Comparison of ENCODE assay signal across 8 cellular contexts in the genomic region with DNA sequence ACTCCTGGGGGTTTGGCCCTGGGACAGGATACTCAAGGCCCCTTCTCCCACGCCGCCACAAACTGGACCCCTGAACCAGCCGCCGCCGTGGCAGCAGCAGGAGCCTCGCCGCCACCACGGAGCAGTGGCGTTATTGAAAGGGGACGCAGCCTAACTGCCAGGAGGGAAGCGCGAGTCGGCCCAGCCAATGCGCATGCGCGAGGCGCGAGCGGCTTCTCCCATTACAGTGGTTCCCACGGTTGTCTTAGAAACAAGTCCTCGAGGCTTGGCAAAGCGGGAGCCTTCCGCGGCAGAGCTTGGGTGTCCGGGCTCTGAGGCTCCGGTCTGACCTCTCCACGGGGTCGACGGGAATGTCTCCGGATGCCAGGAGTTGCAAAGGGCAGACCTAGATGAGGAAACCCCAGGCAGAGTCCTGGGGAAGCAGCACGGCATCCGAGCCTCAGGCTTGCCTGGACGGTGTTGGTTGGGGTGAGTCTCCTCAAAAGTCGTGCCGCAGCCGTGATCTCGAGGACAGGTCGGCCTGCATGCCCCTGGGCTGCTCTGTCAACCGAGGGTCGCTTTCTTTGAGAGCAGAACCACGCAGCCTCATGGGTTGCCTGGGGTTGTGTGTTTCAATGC.
DNase-seq lines count a peak whose midpoint lies in the region; ATAC-seq, FAIRE-seq and TF ChIP-seq lines count a peak whose summit lies in the region.
"Not testable (repeated sequence)": the region's sequence is repeated elsewhere in the genome, so short reads cannot be mapped to it uniquely, and the experiment has no call there.

No MANE protein-coding gene starts in this region.

- TF ChIP-seq POLR2A in A549 (IDR thresholded peaks at IDR 0.05; ENCODE audit: low read length) = not testable (repeated sequence)

- not testable (repeated sequence) for H3K27ac Mint-ChIP-seq in activated CD8-positive, alpha-beta T cell treated with anti-CD3 and anti-CD28 coated beads for 36 hours; central memory CD8-positive, alpha-beta T cell (ENCODE audit: low read depth); naive thymus-derived CD8-positive, alpha-beta T cell; stimulated activated naive CD8-positive, alpha-beta T cell treated with anti-CD3 and anti-CD28 coated beads, Interleukin-15, amount 100 ng/mL, for 72 hours

- H3K4me1 ChIP-seq in A549; PC-3 (ENCODE audit: insufficient read depth, low read length); left lung: not testable (repeated sequence)

- H3K9me2 ChIP-seq in PC-3 (replicated peaks; ENCODE audit: low read length) = not testable (repeated sequence)

- POLR2A ChIA-PET in A549 (lab: Yijun Ruan, JAX); PC-3 (lab: Charles Lee; ENCODE audit: unreplicated experiment); activated CD8-positive, alpha-beta T cell treated with anti-CD3 and anti-CD28 coated beads for 36 hours (lab: Charles Lee); naive thymus-derived CD8-positive, alpha-beta T cell (lab: Charles Lee): not testable (repeated sequence)

- H3K4me1 Mint-ChIP-seq in activated CD8-positive, alpha-beta T cell treated with anti-CD3 and anti-CD28 coated beads for 36 hours (ENCODE audit: low read depth); central memory CD8-positive, alpha-beta T cell; naive thymus-derived CD8-positive, alpha-beta T cell; stimulated activated naive CD8-positive, alpha-beta T cell treated with anti-CD3 and anti-CD28 coated beads, Interleukin-15, amount 100 ng/mL, for 72 hours: not testable (repeated sequence)

- H2AFZ ChIP-seq in PC-3 (ENCODE audit: low read length) = not testable (repeated sequence)

- TF ChIP-seq EP300 in A549 (IDR thresholded peaks at IDR 0.05) = not testable (repeated sequence)

- not testable (repeated sequence) for H3K9ac ChIP-seq in PC-3 (ENCODE audit: low read length)

- not testable (repeated sequence) for H3F3A ChIP-seq in PC-3 (ENCODE audit: low read length, unreplicated experiment)

- intact Hi-C loops in PC-3 (cut with micrococcal nuclease); activated CD8-positive, alpha-beta T cell treated with anti-CD3 and anti-CD28 coated beads for 36 hours (cut with micrococcal nuclease); left cardiac atrium (cut with DNase I); left lung (cut with DNase I): not testable (repeated sequence)

- not testable (repeated sequence) for H3K4me3 Mint-ChIP-seq in activated CD8-positive, alpha-beta T cell treated with anti-CD3 and anti-CD28 coated beads for 36 hours; central memory CD8-positive, alpha-beta T cell; naive thymus-derived CD8-positive, alpha-beta T cell; stimulated activated naive CD8-positive, alpha-beta T cell treated with anti-CD3 and anti-CD28 coated beads, Interleukin-15, amount 100 ng/mL, for 72 hours

- not testable (repeated sequence) for DNase-seq in A549 (ENCODE audit: low read depth in 1 of 2, low spot score in 1 of 2); PC-3; activated CD8-positive, alpha-beta T cell treated with anti-CD3 and anti-CD28 coated beads for 36 hours; central memory CD8-positive, alpha-beta T cell (ENCODE audit: low spot score in 2 of 2); left cardiac atrium; left lung; naive thymus-derived CD8-positive, alpha-beta T cell; stimulated activated naive CD8-positive, alpha-beta T cell treated with anti-CD3 and anti-CD28 coated beads, Interleukin-15, amount 100 ng/mL, for 72 hours

- CTCF ChIA-PET in A549 (lab: Yijun Ruan, JAX); PC-3 (lab: Charles Lee); activated CD8-positive, alpha-beta T cell treated with anti-CD3 and anti-CD28 coated beads for 36 hours (lab: Charles Lee): not testable (repeated sequence)

- not testable (repeated sequence) for H3K4me3 ChIP-seq in A549; PC-3 (ENCODE audit: low read length); left lung

- not testable (repeated sequence) for BruUV-seq in PC-3 (replicated peaks; lab: Mats Ljungman, UMichigan)

- not testable (repeated sequence) for TF ChIP-seq CTCF in A549 (IDR thresholded peaks at IDR 0.05); PC-3 (conservative IDR thresholded peaks at IDR 0.05; ENCODE audit: low read depth, low read length); activated CD8-positive, alpha-beta T cell treated with anti-CD3 and anti-CD28 coated beads for 36 hours (IDR thresholded peaks at IDR 0.05); left lung (IDR thresholded peaks at IDR 0.05)

- no CpG with 5 or more reads among the region's 41 CpGs for WGBS in A549 (ENCODE audit: missing lambda C conversion rate)

- H3K36me3 ChIP-seq in PC-3 (ENCODE audit: low read depth, low read length); left lung: not testable (repeated sequence)

- FAIRE-seq in A549 (lab: Jason Lieb, UNC) = peak; percentile 86

- not testable (repeated sequence) for TF ChIP-seq RAD21 in A549 (conservative IDR thresholded peaks at IDR 0.05 in 1 of 2, IDR thresholded peaks at IDR 0.05 in 1 of 2)

- not testable (repeated sequence) for H3K27me3 ChIP-seq in PC-3 (ENCODE audit: low read length); left lung

- not testable (repeated sequence) for H3K9me3 ChIP-seq in A549; PC-3 (ENCODE audit: low read length); left lung

- H4K20me1 ChIP-seq in PC-3 (ENCODE audit: low read length) = not testable (repeated sequence)

- not testable (repeated sequence) for H3K9me3 Mint-ChIP-seq in activated CD8-positive, alpha-beta T cell treated with anti-CD3 and anti-CD28 coated beads for 36 hours; central memory CD8-positive, alpha-beta T cell; naive thymus-derived CD8-positive, alpha-beta T cell; stimulated activated naive CD8-positive, alpha-beta T cell treated with anti-CD3 and anti-CD28 coated beads, Interleukin-15, amount 100 ng/mL, for 72 hours

- not testable (repeated sequence) for H3K4me2 ChIP-seq in A549; PC-3 (ENCODE audit: low read length)

- not testable (repeated sequence) for H3K27me3 Mint-ChIP-seq in activated CD8-positive, alpha-beta T cell treated with anti-CD3 and anti-CD28 coated beads for 36 hours; central memory CD8-positive, alpha-beta T cell; naive thymus-derived CD8-positive, alpha-beta T cell; stimulated activated naive CD8-positive, alpha-beta T cell treated with anti-CD3 and anti-CD28 coated beads, Interleukin-15, amount 100 ng/mL, for 72 hours

- not testable (repeated sequence) for H3K79me2 ChIP-seq in PC-3 (ENCODE audit: low read length)

- ATAC-seq in A549 (peak; percentile 83 to 89), PC-3 (peak; percentile 76), left cardiac atrium (peak; percentile 33 to 53), left lung (peak; percentile 66)
- ATAC-seq in activated CD8-positive, alpha-beta T cell treated with anti-CD3 and anti-CD28 coated beads for 36 hours = peak; percentile 37
- ATAC-seq in central memory CD8-positive, alpha-beta T cell (replicated peaks; ENCODE audit: extremely low read depth, poor library complexity, severe bottlenecking) = peak; percentile 28
- ATAC-seq in naive thymus-derived CD8-positive, alpha-beta T cell = peak; percentile 53
- ATAC-seq in stimulated activated naive CD8-positive, alpha-beta T cell treated with anti-CD3 and anti-CD28 coated beads, Interleukin-15, amount 100 ng/mL, for 72 hours = peak; percentile 56

- H3K36me3 Mint-ChIP-seq in activated CD8-positive, alpha-beta T cell treated with anti-CD3 and anti-CD28 coated beads for 36 hours (ENCODE audit: low read depth); central memory CD8-positive, alpha-beta T cell (ENCODE audit: insufficient read depth); naive thymus-derived CD8-positive, alpha-beta T cell: not testable (repeated sequence)

- H3K27ac ChIP-seq in A549; PC-3 (ENCODE audit: low read length); left lung: not testable (repeated sequence)

Comparison
In these comparisons a context has a peak if more than half of its experiments do, and no peak if none do; other contexts are left out.
1. ATAC-seq: peak in every context shown above with its lines; median percentile 86 in A549; 76 in PC-3; 66 in left lung; 56 in stimulated activated naive CD8-positive, alpha-beta T cell treated with anti-CD3 and anti-CD28 coated beads, Interleukin-15, amount 100 ng/mL, for 72 hours; 53 in naive thymus-derived CD8-positive, alpha-beta T cell; 43 in left cardiac atrium; 37 in activated CD8-positive, alpha-beta T cell treated with anti-CD3 and anti-CD28 coated beads for 36 hours; 28 in central memory CD8-positive, alpha-beta T cell.